12 cellular contexts compared by ENCODE assay signal in the genomic region with DNA sequence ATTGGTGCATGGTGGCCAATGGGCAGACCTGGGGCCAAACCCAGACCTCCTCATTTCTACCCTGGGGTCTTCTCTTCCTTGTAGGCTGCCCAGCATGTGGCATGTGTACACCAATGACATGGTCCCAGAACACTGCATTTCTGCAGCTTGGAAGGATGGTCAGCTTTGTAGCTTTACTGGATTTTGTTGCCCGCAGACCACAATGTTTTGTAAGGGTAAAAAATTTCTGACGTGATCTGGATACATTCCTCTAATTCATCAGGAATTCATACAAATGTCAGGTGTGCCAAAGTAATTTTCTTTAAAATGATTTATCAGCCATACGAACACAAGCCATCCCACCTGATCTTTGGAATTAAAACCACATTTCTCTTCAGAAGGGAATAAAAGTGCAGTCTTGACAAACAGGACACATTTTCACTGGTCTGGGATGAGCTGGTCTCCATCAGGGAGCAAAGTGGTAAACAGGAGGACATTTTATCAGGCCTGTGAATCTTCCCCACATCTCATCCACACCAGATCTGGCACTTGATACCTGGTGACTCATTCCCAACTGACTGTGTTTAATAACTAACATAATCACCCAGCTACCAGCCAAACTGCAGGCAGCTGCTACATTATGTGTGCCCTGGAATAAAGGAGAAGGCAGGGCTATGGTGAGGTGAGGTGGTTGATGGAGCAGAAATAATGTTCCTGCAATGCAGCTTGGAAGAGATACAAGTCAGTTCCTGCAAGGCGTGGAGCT.
A peak's percentile ranks its signal among the peaks of the same experiment; 100 is the strongest.
DNase-seq lines count a peak whose midpoint lies in the region; FAIRE-seq and TF ChIP-seq lines count a peak whose summit lies in the region.
"Had no signal": no experiment of that assay in that cellular context is flagged by ENCODE, and none has a peak within 500 bp of the region (broad histone marks: within the 10 kb centered on the region; RNA-seq: fewer than 3 reads in every experiment).

No MANE protein-coding gene starts in this region.

- no peaks in the 10 kb centered on the region for H3K79me2 ChIP-seq in keratinocyte (ENCODE audit: control insufficient read depth, insufficient read depth, low read length)

- no peak overlapping the region for H3K27ac ChIP-seq in keratinocyte (ENCODE audit: control insufficient read depth, insufficient read depth, low read length)

- no peaks in the 10 kb centered on the region for H4K20me1 ChIP-seq in keratinocyte (ENCODE audit: control insufficient read depth, extremely low read depth, insufficient read depth, low read length)

- no peak overlapping the region for H3K4me3 ChIP-seq in keratinocyte (ENCODE audit: control insufficient read depth in 2 of 3, extremely low read depth in 1 of 3, insufficient read depth in 2 of 3, low read depth in 1 of 3, low read length in 3 of 3)

- peaks cover 7% of the 10 kb centered on the region for H3K27me3 ChIP-seq in keratinocyte (ENCODE audit: control insufficient read depth, extremely low read depth, insufficient read depth, low read length)

- no peak overlapping the region for H3K9ac ChIP-seq in keratinocyte (ENCODE audit: control insufficient read depth, extremely low read depth, insufficient read depth, low read length)

- no peaks in the 10 kb centered on the region for H3K9me1 ChIP-seq in keratinocyte (ENCODE audit: control insufficient read depth, extremely low read depth, insufficient read depth, low read length)

- H3K4me2 ChIP-seq in keratinocyte (ENCODE audit: control insufficient read depth, extremely low read depth, insufficient read depth, low read depth, low read length), result no peak overlapping the region

- H2AFZ ChIP-seq in keratinocyte (ENCODE audit: control insufficient read depth, low read length), result no peak overlapping the region

- no peaks in the 10 kb centered on the region for H3K36me3 ChIP-seq in keratinocyte (ENCODE audit: control insufficient read depth in 2 of 2, extremely low read depth in 1 of 2, insufficient read depth in 2 of 2, low read length in 2 of 2)

- peak; percentile 80 for DNase-seq in COR-L47 (lab: John Stamatoyannopoulos, UW)
- DNase-seq in M059J (ENCODE audit: low read depth), result peak; percentile 97
- DNase-seq in SHP77 (lab: John Stamatoyannopoulos, UW), result peak; percentile 54 to 59
- no peak for DNase-seq in keratinocyte (ENCODE audit: low read depth, low spot score)
- no peak for DNase-seq in activated T-cell treated with anti-CD3 and anti-CD28 coated beads for 4 hours
- no peak for DNase-seq in NCI-H82 treated with DMSO at 0.1 percent for 48 hours (lab: John Stamatoyannopoulos, UW; ENCODE audit: unreplicated experiment)
- DNase-seq in activated CD4-positive, alpha-beta T cell treated with anti-CD3 and anti-CD28 coated beads for 4 hours, result no peak
- no peak for DNase-seq in HCEC 1CT
- DNase-seq: H7; NCI-H187 treated with DMSO at 0.1 percent for 48 hours; stimulated activated naive CD4-positive, alpha-beta T cell; T-cell had no signal

- H3K4me1 ChIP-seq in keratinocyte (ENCODE audit: control insufficient read depth, extremely low read depth, insufficient read depth, low read length), result peaks cover 16% of the 10 kb centered on the region

- dilution Hi-C loops in keratinocyte (cut with MboI; ENCODE audit: extremely low pct_ligation_motif_present, low sequenced_read_pairs), result no loop called here

- no peaks in the 10 kb centered on the region for H3K9me3 ChIP-seq in keratinocyte (ENCODE audit: control insufficient read depth, low read depth, low read length)

- TF ChIP-seq CTCF in keratinocyte (optimal IDR thresholded peaks at IDR 0.05 in 1 of 3, IDR thresholded peaks at IDR 0.05 in 1 of 3, conservative IDR thresholded peaks at IDR 0.05 in 1 of 3; ENCODE audit: extremely low read depth in 1 of 3, insufficient read depth in 2 of 3, low read length in 3 of 3), result no peak

- peak; percentile 88 for FAIRE-seq in keratinocyte (lab: Jason Lieb, UNC)

Comparison
In these comparisons a context has a peak if more than half of its experiments do, and no peak if none do; other contexts are left out.
1. DNase-seq: peak in COR-L47 (single experiment), M059J (single experiment) and SHP77 (2 of 2); none in keratinocyte (single experiment), activated T-cell treated with anti-CD3 and anti-CD28 coated beads for 4 hours (single experiment), NCI-H82 treated with DMSO at 0.1 percent for 48 hours (single experiment), activated CD4-positive, alpha-beta T cell treated with anti-CD3 and anti-CD28 coated beads for 4 hours (0 of 2) and HCEC 1CT (single experiment).